Comparison of ENCODE assay signal across 2 cellular contexts in the genomic region with DNA sequence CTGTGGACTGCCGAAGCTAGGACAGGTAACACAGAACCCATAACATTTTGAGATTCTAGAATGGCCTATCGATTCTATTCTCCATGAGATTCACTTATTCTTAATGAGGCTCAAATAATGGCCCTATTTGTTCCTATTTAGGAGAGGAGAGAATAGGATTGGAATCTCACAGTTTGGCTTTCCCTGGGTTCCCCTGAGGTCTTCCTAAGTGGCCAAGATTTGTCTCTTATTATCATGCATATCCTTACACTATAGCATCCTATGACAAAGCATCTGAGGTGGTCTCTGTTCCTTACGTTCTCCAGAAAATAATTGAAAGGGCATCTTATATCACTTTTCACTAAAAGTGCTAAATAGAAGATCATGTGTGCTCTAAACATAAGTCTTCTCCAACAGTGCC.
TF ChIP-seq lines count a peak whose summit lies in the region.

No MANE protein-coding gene starts in this region.

TF ChIP-seq in GM23338, 12 proteins besides CTCF, POLR2A, EP300 and RAD21:
- TF ChIP-seq EZH2phosphoT487 (IDR thresholded peaks at IDR 0.05; ENCODE audit: unreplicated experiment) (no peak), REST (IDR thresholded peaks at IDR 0.05; ENCODE audit: unreplicated experiment) (no peak), ZNF114 (CRISPR knock-in tag; IDR thresholded peaks at IDR 0.05) (no peak), ZNF462 (CRISPR knock-in tag; IDR thresholded peaks at IDR 0.05) (peak; percentile 33; the same call in 1 of the 2 replicates), ETS1 (IDR thresholded peaks at IDR 0.05) (no peak), POLR2AphosphoS5 (IDR thresholded peaks at IDR 0.05; ENCODE audit: low read depth) (no peak), EZH2 (IDR thresholded peaks at IDR 0.05; ENCODE audit: low read depth, unreplicated experiment) (no peak)

TF ChIP-seq in WTC11, 78 proteins besides CTCF, POLR2A, EP300 and RAD21:
- TF ChIP-seq ZNF281 (CRISPR knock-in tag; IDR thresholded peaks at IDR 0.05), result no peak
TF ChIP-seq in WTC11: peak in this region for 0.
